Comparison of ENCODE assay signal across 1 cellular context in genomic region chr19:14511245-14511625, GRCh38.
TF ChIP-seq lines count a peak whose summit lies in the region.

No MANE protein-coding gene starts in this region.

TF ChIP-seq in HepG2, 621 proteins besides CTCF, POLR2A, EP300 and RAD21:
- no peak for TF ChIP-seq HIC2 (CRISPR knock-in tag; IDR thresholded peaks at IDR 0.05; ENCODE audit: low read depth)
- no peak for TF ChIP-seq HOXA9 (CRISPR knock-in tag; IDR thresholded peaks at IDR 0.05; ENCODE audit: borderline replicate concordance)
- no peak for TF ChIP-seq SIX4 (CRISPR knock-in tag; IDR thresholded peaks at IDR 0.05)
- no peak for TF ChIP-seq SMARCC2 (IDR thresholded peaks at IDR 0.05)
- TF ChIP-seq DZIP1 (CRISPR knock-in tag; IDR thresholded peaks at IDR 0.05) = no peak
- TF ChIP-seq CENPT (CRISPR knock-in tag; IDR thresholded peaks at IDR 0.05; ENCODE audit: low read depth) = no peak
- TF ChIP-seq DBP (CRISPR knock-in tag; IDR thresholded peaks at IDR 0.05; ENCODE audit: not compliant biosample characterization) = no peak
- no peak for TF ChIP-seq ZNF230 (CRISPR knock-in tag; IDR thresholded peaks at IDR 0.05)
- no peak for TF ChIP-seq XBP1 (CRISPR knock-in tag; IDR thresholded peaks at IDR 0.05)
- TF ChIP-seq ZNF124 (CRISPR knock-in tag; IDR thresholded peaks at IDR 0.05) = no peak
- TF ChIP-seq MLLT10 (CRISPR knock-in tag; IDR thresholded peaks at IDR 0.05) = no peak
- no peak for TF ChIP-seq CHD2 (IDR thresholded peaks at IDR 0.05; ENCODE audit: low read depth, low read length)
